26 cellular contexts compared by ENCODE assay signal in the genomic region with DNA sequence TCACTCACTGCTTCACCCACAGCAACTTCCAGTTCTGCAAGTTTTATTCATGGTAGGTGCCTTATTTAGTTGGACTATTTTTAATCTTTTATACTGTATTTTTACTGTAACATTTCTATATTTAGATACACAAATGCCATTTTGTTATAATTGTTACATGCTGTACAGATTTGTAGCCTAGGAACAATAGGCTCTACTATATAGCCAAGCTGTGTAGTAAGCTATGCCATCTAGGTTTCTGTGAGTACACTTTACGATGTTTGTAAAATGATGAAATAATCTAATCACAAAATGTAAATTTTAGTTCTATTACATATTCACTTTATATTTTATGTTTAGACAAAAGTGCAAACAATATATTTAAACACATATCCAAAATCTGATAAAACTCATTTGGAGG.
"Had no signal": no experiment of that assay in that cellular context is flagged by ENCODE, and none has a peak within 500 bp of the region (broad histone marks: within the 10 kb centered on the region; RNA-seq: fewer than 3 reads in every experiment).

No MANE protein-coding gene starts in this region.

- ATAC-seq: stimulated activated effector memory CD8-positive, alpha-beta T cell treated with anti-CD3 and anti-CD28 coated beads, Interleukin-12 subunit alpha, Interleukin-12 subunit beta, amount 100 ng/mL, for 72 hours; stimulated activated memory B cell treated with anti-CD40 and anti-IgM and Interleukin-4, amounts not matched to agents 10 μg/mL and 1 μg/mL and 100 μg/mL, for 72 hours; stimulated activated naive B cell treated with anti-CD40 and anti-IgM and Interleukin-4, amounts not matched to agents 10 μg/mL and 1 μg/mL and 100 μg/mL, for 72 hours; stimulated activated naive CD8-positive, alpha-beta T cell treated with anti-CD3 and anti-CD28 coated beads, Interleukin-15, amount 100 ng/mL, for 72 hours; stimulated activated naive CD8-positive, alpha-beta T cell treated with anti-CD3 and anti-CD28 coated beads, Interleukin-15, Interleukin-2, amounts not matched to agents 100 U/mL and 50 U/mL, for 24 hours; upper lobe of right lung had no signal

- H3K9me3 ChIP-seq: testis, thoracic aorta, thyroid gland, tibial artery, transverse colon, upper lobe of right lung, uterus, vagina had no signal

- H3K27ac ChIP-seq: stomach, suprapubic skin, testis, thoracic aorta, thyroid gland, tibial artery, tibial nerve, transverse colon, upper lobe of left lung, upper lobe of right lung, uterus, vagina had no signal

- H3K27me3 ChIP-seq: stomach, suprapubic skin, testis, thyroid gland, tibial artery, tibial nerve, transverse colon, upper lobe of left lung, upper lobe of right lung, uterus, vagina had no signal

- H3K4me3 ChIP-seq: stomach, suprapubic skin, testis, thoracic aorta, thyroid gland, tibial artery, tibial nerve, transverse colon, upper lobe of left lung, upper lobe of right lung, uterus, vagina had no signal

- H3K4me1 ChIP-seq: stomach, suprapubic skin, testis, thyroid gland, tibial artery, tibial nerve, transverse colon, upper lobe of left lung, upper lobe of right lung, uterus, vagina had no signal

- H3K36me3 ChIP-seq: stomach, suprapubic skin, thoracic aorta, thyroid gland, tibial artery, tibial nerve, transverse colon, upper lobe of left lung, upper lobe of right lung, uterus, vagina had no signal

- DNase-seq: stimulated activated CD4-positive, alpha-beta T cell treated with anti-CD3 and anti-CD28 coated beads, Interleukin-2, amount 100 ng/mL, for 48 hours; stimulated activated CD4-positive, alpha-beta T cell treated with anti-CD3 and anti-CD28 coated beads, Interleukin-4, amount 100 ng/mL, for 1 hour; stimulated activated CD4-positive, alpha-beta T cell treated with anti-CD3 and anti-CD28 coated beads, Interleukin-4, amount 100 ng/mL, for 24 hours; stimulated activated CD4-positive, alpha-beta T cell treated with anti-CD3 and anti-CD28 coated beads, Interleukin-4, amount 100 ng/mL, for 4 hours; stimulated activated CD8-positive, alpha-beta memory T cell treated with anti-CD3 and anti-CD28 coated beads, Interleukin-4, amount 100 ng/mL, for 48 hours; stimulated activated naive B cell treated with anti-CD40 and anti-IgM and Interleukin-4, amounts not matched to agents 10 μg/mL and 1 μg/mL and 100 μg/mL, for 72 hours; stimulated activated naive CD4-positive, alpha-beta T cell; stimulated activated naive CD4-positive, alpha-beta T cell treated with Interleukin-2 at 50 U/mL for 16 hours; stimulated activated naive CD8-positive, alpha-beta T cell treated with anti-CD3 and anti-CD28 coated beads, Interleukin-15, amount 100 ng/mL, for 72 hours; stimulated activated naive CD8-positive, alpha-beta T cell treated with anti-CD3 and anti-CD28 coated beads, Interleukin-15, Interleukin-2, amounts not matched to agents 100 U/mL and 50 U/mL, for 24 hours; stomach; substantia nigra; testis; thyroid gland; tibial artery; transverse colon; trophoblast cell; upper lobe of left lung; upper lobe of right lung; uterus had no signal
